Comparison of ENCODE assay signal across 16 cellular contexts in the genomic region with DNA sequence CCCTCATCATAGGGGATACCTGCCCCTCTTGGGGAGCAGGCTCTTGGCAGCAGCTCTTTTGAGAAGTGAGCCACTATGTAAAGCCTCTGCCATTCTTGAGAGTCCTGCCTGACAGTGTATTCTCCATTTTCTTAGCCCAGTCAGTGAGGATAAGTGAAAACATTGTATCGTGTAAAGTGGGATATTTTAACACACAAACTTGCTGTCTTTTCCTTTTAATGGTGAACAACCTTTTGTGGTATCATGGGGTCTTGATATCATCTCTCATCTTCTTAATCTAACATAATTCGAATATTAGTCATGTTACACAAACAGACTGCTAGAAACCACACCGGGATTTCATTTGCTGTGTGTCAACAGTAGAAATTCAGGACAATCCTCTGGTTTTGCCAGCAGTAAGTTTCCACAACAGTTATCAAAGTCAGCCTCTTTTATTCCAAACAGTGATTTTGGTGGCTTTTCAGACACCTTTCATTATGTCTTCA.
DNase-seq lines count a peak whose midpoint lies in the region; ATAC-seq and TF ChIP-seq lines count a peak whose summit lies in the region.
"Had no signal": no experiment of that assay in that cellular context is flagged by ENCODE, and none has a peak within 500 bp of the region (broad histone marks: within the 10 kb centered on the region; RNA-seq: fewer than 3 reads in every experiment).

No MANE protein-coding gene starts in this region.

- TF ChIP-seq POLR2A in ovary (IDR thresholded peaks at IDR 0.05), result no peak

- CTCF ChIA-PET in T-cell (lab: Charles Lee), result interaction anchor here in 1 of 2 donors (0.7 kb wide), 1 partner anchor 14 kb away, joined by 3 read pairs; no protein-coding TSS in a partner anchor

- H3K4me1 Mint-ChIP-seq in activated T-cell treated with anti-CD3 and anti-CD28 coated beads, Interleukin-2, amount 50 U/mL, for 72 hours (ENCODE audit: low read depth), result peaks cover 26% of the 10 kb centered on the region
- H3K4me1 Mint-ChIP-seq in T-cell, result peaks cover 8 to 12% (median 9%) of the 10 kb centered on the region in 3 donors

- no peaks in the 10 kb centered on the region for H3K9me3 ChIP-seq in ovary
- H3K9me3 ChIP-seq: gastrocnemius medialis, neutrophil had no signal

- no peak for DNase-seq in activated T-cell treated with anti-CD3 and anti-CD28 coated beads, Interleukin-2, amount 50 U/mL, for 72 hours
- no peak for DNase-seq in activated T-cell treated with anti-CD3 and anti-CD28 coated beads for 4 hours
- no peak for DNase-seq in T-cell
- DNase-seq in fibroblast of peridontal ligament (ENCODE audit: extremely low read depth), result peak; percentile 52
- peak; percentile 43 for DNase-seq in superior temporal gyrus (ENCODE audit: extremely low spot score)
- DNase-seq in ovary, result no peak
- no peak for DNase-seq in T1000 (lab: John Stamatoyannopoulos, UW)
- DNase-seq in SW480 (ENCODE audit: low spot score), result no peak
- DNase-seq: ACHN; gastrocnemius medialis; GDM1; NCI-H1930; NK-92 treated with Interleukin-12 subunit alpha and Interleukin-12 subunit beta, amount 100 ng/mL, for 24 hours; stimulated activated naive CD4-positive, alpha-beta T cell had no signal

- H3K27me3 ChIP-seq in ovary, result no peaks in the 10 kb centered on the region
- H3K27me3 ChIP-seq: gastrocnemius medialis, neutrophil had no signal

- intact Hi-C loops in ovary (cut with DNase I), result no loop called here

- TF ChIP-seq EP300 in ovary (IDR thresholded peaks at IDR 0.05), result no peak

- no peak for TF ChIP-seq CTCF in ovary (IDR thresholded peaks at IDR 0.05)

- H3K9me3 Mint-ChIP-seq in activated T-cell treated with anti-CD3 and anti-CD28 coated beads, Interleukin-2, amount 50 U/mL, for 72 hours, result no peaks in the 10 kb centered on the region
- no peaks in the 10 kb centered on the region for H3K9me3 Mint-ChIP-seq in T-cell
- H3K9me3 Mint-ChIP-seq: T-helper 2 cell treated with Interferon-gamma antibody and Interleukin-4, amounts not matched to agents 5 μg/mL and 100 μg/mL, for 36 hours had no signal

- peak in 1 of 2 donors; percentile 20 for ATAC-seq in activated T-cell treated with anti-CD3 and anti-CD28 coated beads, Interleukin-2, amount 50 U/mL, for 72 hours (replicated peaks in 1 of 2)
- ATAC-seq in T-cell (replicated peaks in 1 of 4), result no peak
- ATAC-seq: gastrocnemius medialis had no signal

- POLR2A ChIA-PET in T-cell (lab: Charles Lee), result no interaction called here

- H3K4me1 ChIP-seq in ovary (ENCODE audit: insufficient read depth), result peaks cover 2% of the 10 kb centered on the region
- H3K4me1 ChIP-seq: gastrocnemius medialis had no signal

- no peaks in the 10 kb centered on the region for H3K36me3 ChIP-seq in ovary
- H3K36me3 ChIP-seq: gastrocnemius medialis, neutrophil had no signal

- no peak overlapping the region for H3K27ac ChIP-seq in ovary
- H3K27ac ChIP-seq: gastrocnemius medialis, neutrophil had no signal

- no peak overlapping the region for H3K4me3 Mint-ChIP-seq in activated T-cell treated with anti-CD3 and anti-CD28 coated beads, Interleukin-2, amount 50 U/mL, for 72 hours
- H3K4me3 Mint-ChIP-seq in T-cell, result no peak overlapping the region
- H3K4me3 Mint-ChIP-seq: T-helper 2 cell treated with Interferon-gamma antibody and Interleukin-4, amounts not matched to agents 5 μg/mL and 100 μg/mL, for 36 hours had no signal

- H3K27ac Mint-ChIP-seq in activated T-cell treated with anti-CD3 and anti-CD28 coated beads, Interleukin-2, amount 50 U/mL, for 72 hours, result peak overlapping the region; percentile 88
- H3K27ac Mint-ChIP-seq in T-cell, result peak overlapping the region; percentile 44 to 73
- H3K27ac Mint-ChIP-seq: T-helper 2 cell treated with Interferon-gamma antibody and Interleukin-4, amounts not matched to agents 5 μg/mL and 100 μg/mL, for 36 hours had no signal

- no peaks in the 10 kb centered on the region for H3K27me3 Mint-ChIP-seq in activated T-cell treated with anti-CD3 and anti-CD28 coated beads, Interleukin-2, amount 50 U/mL, for 72 hours (ENCODE audit: low read depth)
- H3K27me3 Mint-ChIP-seq in T-cell, result no peaks in the 10 kb centered on the region

- WGBS in ovary, 3 donors, result 82 to 86% (median 86%) methylated on average over 3 of the region's 3 CpGs

- H3K4me3 ChIP-seq in ovary, result no peak overlapping the region
- H3K4me3 ChIP-seq: gastrocnemius medialis had no signal

- peaks cover 0 to 8% of the 10 kb centered on the region in 2 donors for H3K36me3 Mint-ChIP-seq in activated T-cell treated with anti-CD3 and anti-CD28 coated beads, Interleukin-2, amount 50 U/mL, for 72 hours (ENCODE audit: insufficient read depth in 2 of 2)
- H3K36me3 Mint-ChIP-seq in T-cell, result peaks cover 22% of the 10 kb centered on the region

Comparison
In these comparisons a context has a peak if more than half of its experiments do, and no peak if none do; other contexts are left out.
1. DNase-seq: peak in fibroblast of peridontal ligament (single experiment) and superior temporal gyrus (single experiment); none in activated T-cell treated with anti-CD3 and anti-CD28 coated beads, Interleukin-2, amount 50 U/mL, for 72 hours (0 of 2), activated T-cell treated with anti-CD3 and anti-CD28 coated beads for 4 hours (single experiment), T-cell (0 of 34), ovary (0 of 5), T1000 (single experiment) and SW480 (single experiment).